18 cellular contexts compared by ENCODE assay signal in the genomic region with DNA sequence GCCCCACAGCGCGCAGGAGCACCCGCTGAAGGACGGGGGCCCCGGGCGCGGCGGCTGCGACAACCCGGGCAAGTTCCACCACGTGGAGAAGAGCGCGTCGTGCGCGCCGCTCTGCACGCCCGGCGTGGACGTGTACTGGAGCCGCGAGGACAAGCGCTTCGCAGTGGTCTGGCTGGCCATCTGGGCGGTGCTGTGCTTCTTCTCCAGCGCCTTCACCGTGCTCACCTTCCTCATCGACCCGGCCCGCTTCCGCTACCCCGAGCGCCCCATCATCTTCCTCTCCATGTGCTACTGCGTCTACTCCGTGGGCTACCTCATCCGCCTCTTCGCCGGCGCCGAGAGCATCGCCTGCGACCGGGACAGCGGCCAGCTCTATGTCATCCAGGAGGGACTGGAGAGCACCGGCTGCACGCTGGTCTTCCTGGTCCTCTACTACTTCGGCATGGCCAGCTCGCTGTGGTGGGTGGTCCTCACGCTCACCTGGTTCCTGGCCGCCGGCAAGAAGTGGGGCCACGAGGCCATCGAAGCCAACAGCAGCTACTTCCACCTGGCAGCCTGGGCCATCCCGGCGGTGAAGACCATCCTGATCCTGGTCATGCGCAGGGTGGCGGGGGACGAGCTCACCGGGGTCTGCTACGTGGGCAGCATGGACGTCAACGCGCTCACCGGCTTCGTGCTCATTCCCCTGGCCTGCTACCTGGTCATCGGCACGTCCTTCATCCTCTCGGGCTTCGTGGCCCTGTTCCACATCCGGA. TPM values are rescaled to one million over a fixed set of nuclear protein-coding genes. Genes with fewer than 3 reads are reported as not detected.
DNase-seq lines count a peak whose midpoint lies in the region; ATAC-seq and TF ChIP-seq lines count a peak whose summit lies in the region.
"Had no signal": no experiment of that assay in that cellular context is flagged by ENCODE, and none has a peak within 500 bp of the region (broad histone marks: within the 10 kb centered on the region; RNA-seq: fewer than 3 reads in every experiment).

No MANE protein-coding gene starts in this region.

- ATAC-seq in activated naive CD4-positive, alpha-beta T cell treated with anti-CD3 and anti-CD28 coated beads, Interleukin-2, amount 50 U/mL, for 72 hours: no peak
- ATAC-seq in stimulated activated naive B cell treated with anti-CD40 and anti-IgM and Interleukin-4, amounts not matched to agents 10 μg/mL and 1 μg/mL and 100 μg/mL, for 72 hours (replicated peaks): no peak
- ATAC-seq in GM19467 (IDR thresholded peaks at IDR 0.05; ENCODE audit: unreplicated experiment): no peak
- ATAC-seq in HG02970 (IDR thresholded peaks at IDR 0.05; ENCODE audit: low FRiP score, unreplicated experiment): no peak

- 7% methylated on average over 44 to 65 of the region's 71 CpGs for WGBS in mesodermal cell (ENCODE audit: insufficient coverage in 2 of 2), 2 experiments

- H3K36me3 ChIP-seq in breast epithelium (no peaks in the 10 kb centered on the region), mesodermal cell (ENCODE audit: control insufficient read depth, insufficient read depth, low read length) (no peaks in the 10 kb centered on the region)
- H3K36me3 ChIP-seq: sigmoid colon had no signal

- H3K4me3 Mint-ChIP-seq in activated naive CD4-positive, alpha-beta T cell treated with anti-CD3 and anti-CD28 coated beads, Interleukin-2, amount 10 ng/mL, durations not matched to agents 7 days and 5 days: peak overlapping the region; percentile 58
- peak overlapping the region; percentile 75 to 78 for H3K4me3 Mint-ChIP-seq in stimulated activated naive B cell treated with anti-CD40 and anti-IgM and Interleukin-4, amounts not matched to agents 10 μg/mL and 1 μg/mL and 100 μg/mL, for 72 hours

- H3K27ac ChIP-seq in breast epithelium (no peak overlapping the region), mesodermal cell (ENCODE audit: low read depth, low read length, severe bottlenecking) (no peak overlapping the region)
- H3K27ac ChIP-seq: sigmoid colon had no signal

- H3K36me3 Mint-ChIP-seq in activated naive CD4-positive, alpha-beta T cell treated with anti-CD3 and anti-CD28 coated beads, Interleukin-2, amount 10 ng/mL, durations not matched to agents 7 days and 5 days: peaks cover 2% of the 10 kb centered on the region
- peaks cover 6 to 14% of the 10 kb centered on the region in 2 donors for H3K36me3 Mint-ChIP-seq in activated naive CD4-positive, alpha-beta T cell treated with anti-CD3 and anti-CD28 coated beads, Interleukin-2, amount 50 U/mL, for 72 hours
- peaks cover 4 to 7% of the 10 kb centered on the region in 2 donors for H3K36me3 Mint-ChIP-seq in stimulated activated naive B cell treated with anti-CD40 and anti-IgM and Interleukin-4, amounts not matched to agents 10 μg/mL and 1 μg/mL and 100 μg/mL, for 72 hours
- H3K36me3 Mint-ChIP-seq: IgD-negative memory B cell had no signal

- no peaks in the 10 kb centered on the region for H3K4me1 ChIP-seq in breast epithelium
- H3K4me1 ChIP-seq in mesodermal cell (ENCODE audit: control insufficient read depth, insufficient read depth, low read length, poor library complexity, severe bottlenecking): peaks cover 8% of the 10 kb centered on the region

- H3K27me3 Mint-ChIP-seq in activated naive CD4-positive, alpha-beta T cell treated with anti-CD3 and anti-CD28 coated beads, Interleukin-2, amount 10 ng/mL, durations not matched to agents 7 days and 5 days: peaks cover 51% of the 10 kb centered on the region
- peaks cover 27 to 56% of the 10 kb centered on the region in 2 donors for H3K27me3 Mint-ChIP-seq in stimulated activated naive B cell treated with anti-CD40 and anti-IgM and Interleukin-4, amounts not matched to agents 10 μg/mL and 1 μg/mL and 100 μg/mL, for 72 hours

- peaks cover 0 to 18% of the 10 kb centered on the region in 2 donors for H3K27me3 ChIP-seq in breast epithelium

- peak overlapping the region; percentile 84 for H3K27ac Mint-ChIP-seq in activated naive CD4-positive, alpha-beta T cell treated with anti-CD3 and anti-CD28 coated beads, Interleukin-2, amount 10 ng/mL, durations not matched to agents 7 days and 5 days
- peak overlapping the region in 1 of 2 donors; percentile 72 for H3K27ac Mint-ChIP-seq in activated naive CD4-positive, alpha-beta T cell treated with anti-CD3 and anti-CD28 coated beads, Interleukin-2, amount 50 U/mL, for 72 hours
- H3K27ac Mint-ChIP-seq in stimulated activated naive B cell treated with anti-CD40 and anti-IgM and Interleukin-4, amounts not matched to agents 10 μg/mL and 1 μg/mL and 100 μg/mL, for 72 hours: peak overlapping the region; percentile 93
- H3K27ac Mint-ChIP-seq: IgD-negative memory B cell; stimulated activated naive CD8-positive, alpha-beta T cell treated with anti-CD3 and anti-CD28 coated beads, Interleukin-15, Interleukin-2, amounts not matched to agents 100 ng/mL and 50 ng/mL, for 24 hours had no signal

- no peak for TF ChIP-seq CTCF in breast epithelium (IDR thresholded peaks at IDR 0.05)

- no peaks in the 10 kb centered on the region for H3K9me3 Mint-ChIP-seq in activated naive CD4-positive, alpha-beta T cell treated with anti-CD3 and anti-CD28 coated beads, Interleukin-2, amount 10 ng/mL, durations not matched to agents 7 days and 5 days
- no peaks in the 10 kb centered on the region for H3K9me3 Mint-ChIP-seq in activated naive CD4-positive, alpha-beta T cell treated with anti-CD3 and anti-CD28 coated beads, Interleukin-2, amount 50 U/mL, for 72 hours
- peaks cover 0 to 2% of the 10 kb centered on the region in 2 donors for H3K9me3 Mint-ChIP-seq in stimulated activated naive B cell treated with anti-CD40 and anti-IgM and Interleukin-4, amounts not matched to agents 10 μg/mL and 1 μg/mL and 100 μg/mL, for 72 hours
- H3K9me3 Mint-ChIP-seq: stimulated activated naive CD8-positive, alpha-beta T cell treated with anti-CD3 and anti-CD28 coated beads, Interleukin-15, Interleukin-2, amounts not matched to agents 100 ng/mL and 50 ng/mL, for 24 hours had no signal

- CTCF ChIA-PET in activated naive CD4-positive, alpha-beta T cell treated with anti-CD3 and anti-CD28 coated beads, Interleukin-2, amount 10 ng/mL, durations not matched to agents 7 days and 5 days (lab: Charles Lee): no interaction called here

- no peak for DNase-seq in activated naive CD4-positive, alpha-beta T cell treated with anti-CD3 and anti-CD28 coated beads, Interleukin-2, amount 10 ng/mL, durations not matched to agents 7 days and 5 days
- DNase-seq in activated naive CD4-positive, alpha-beta T cell treated with anti-CD3 and anti-CD28 coated beads, Interleukin-2, amount 50 U/mL, for 72 hours (ENCODE audit: low spot score in 2 of 2): no peak
- DNase-seq in breast epithelium (ENCODE audit: low spot score in 2 of 2) (no peak), NCI-H82 treated with DMSO at 0.1 percent for 48 hours (lab: John Stamatoyannopoulos, UW; ENCODE audit: unreplicated experiment) (no peak)
- no peak for DNase-seq in stimulated activated naive B cell treated with anti-CD40 and anti-IgM and Interleukin-4, amounts not matched to agents 10 μg/mL and 1 μg/mL and 100 μg/mL, for 72 hours
- DNase-seq: activated CD8-positive, alpha-beta memory T cell treated with anti-CD3 and anti-CD28 coated beads for 24 hours; activated naive CD4-positive, alpha-beta T cell treated with Interleukin-2 at 50 U/mL for 16 hours; central memory CD4-positive, alpha-beta T cell; left cardiac atrium; NCI-H2171; sigmoid colon had no signal

- TF ChIP-seq POLR2A in breast epithelium (IDR thresholded peaks at IDR 0.05): no peak

- H3K9me3 ChIP-seq in breast epithelium (no peaks in the 10 kb centered on the region), mesodermal cell (ENCODE audit: control insufficient read depth, low read length) (no peaks in the 10 kb centered on the region)
- H3K9me3 ChIP-seq: sigmoid colon had no signal

- H3K4me3 ChIP-seq in breast epithelium (peak overlapping the region; percentile 44 to 88 (median 65)), mesodermal cell (ENCODE audit: extremely low read depth, insufficient read depth, low read length, poor library complexity, severe bottlenecking) (peak overlapping the region; percentile 57)

- intact Hi-C loops in breast epithelium (cut with DNase I; ENCODE audit: low total_unique reads): no loop called here

- peaks cover 9% of the 10 kb centered on the region for H3K4me1 Mint-ChIP-seq in activated naive CD4-positive, alpha-beta T cell treated with anti-CD3 and anti-CD28 coated beads, Interleukin-2, amount 10 ng/mL, durations not matched to agents 7 days and 5 days
- H3K4me1 Mint-ChIP-seq in stimulated activated naive B cell treated with anti-CD40 and anti-IgM and Interleukin-4, amounts not matched to agents 10 μg/mL and 1 μg/mL and 100 μg/mL, for 72 hours: peaks cover 4 to 6% of the 10 kb centered on the region in 2 donors

RNA-seq across cellular contexts. Expression of gene FZD10, which starts 1.4 kb away (rescaled TPM):
- total RNA-seq in activated naive CD4-positive, alpha-beta T cell treated with anti-CD3 and anti-CD28 coated beads, Interleukin-2, amount 50 U/mL, for 72 hours: not detected
- total RNA-seq in breast epithelium: 1 to 10 TPM in 2 of 3 donors, under 1 TPM in 1; 0.48 to 2.0 (median 1.8) TPM
- polyA plus RNA-seq in mesodermal cell (2013, experiment 1 of 2): 6.6 TPM
- polyA plus RNA-seq in mesodermal cell (2013, experiment 2 of 2): 4.6 TPM
- total RNA-seq: endothelial cell of umbilical vein, myocyte had no signal
- polyA plus RNA-seq: endothelial cell of umbilical vein, IgD-negative memory B cell had no signal
